Comparison of ENCODE assay signal across 38 cellular contexts in the genomic region with DNA sequence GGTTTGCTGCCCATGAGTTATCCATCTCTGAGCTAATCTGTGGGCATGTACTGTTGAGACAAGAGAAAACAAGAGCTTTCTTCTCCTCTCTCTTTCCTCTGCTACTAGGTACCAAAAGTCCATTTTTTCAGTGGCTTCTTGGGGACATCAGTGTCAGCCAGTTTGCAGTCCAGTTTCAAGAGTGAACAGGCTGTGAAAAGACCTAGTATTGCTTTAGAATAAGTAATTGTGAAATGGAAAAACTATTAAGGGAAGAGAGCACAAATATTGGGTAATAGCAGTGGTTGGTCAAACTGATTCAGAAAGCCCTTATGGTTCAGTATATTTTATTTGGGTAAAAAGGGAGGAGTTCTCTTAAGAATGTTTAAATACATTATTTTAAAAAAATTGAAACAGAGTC. TPM values are rescaled to one million over a fixed set of nuclear protein-coding genes. Genes with fewer than 3 reads are reported as not detected.
"Had no signal": no experiment of that assay in that cellular context is flagged by ENCODE, and none has a peak within 500 bp of the region (broad histone marks: within the 10 kb centered on the region; RNA-seq: fewer than 3 reads in every experiment).

No MANE protein-coding gene starts in this region.

- DNase-seq: activated CD4-positive, alpha-beta T cell treated with anti-CD3 and anti-CD28 coated beads, Interleukin-2, amount 10 ng/mL, durations not matched to agents 24 days and 14 days; activated CD4-positive, alpha-beta T cell treated with anti-CD3 and anti-CD28 coated beads, Interleukin-2, amount 50 U/mL, for 4 hours; activated CD4-positive, CD25-positive, alpha-beta regulatory T cell; activated CD8-positive, alpha-beta T cell treated with anti-CD3 and anti-CD28 coated beads for 36 hours; activated effector memory CD4-positive, alpha-beta T cell treated with anti-CD3 and anti-CD28 coated beads, Interleukin-2, amount 50 U/mL, for 16 hours; activated naive CD4-positive, alpha-beta T cell; activated naive CD4-positive, alpha-beta T cell treated with anti-CD3 and anti-CD28 coated beads, Interleukin-2, amount 50 U/mL, for 16 hours; activated naive CD8-positive, alpha-beta T cell treated with anti-CD3 and anti-CD28 coated beads for 36 hours; activated T-cell treated with anti-CD3 and anti-CD28 coated beads, Interleukin-2, amount 50 U/mL, for 1 hour; activated T-cell treated with anti-CD3 and anti-CD28 coated beads, Interleukin-2, amount 50 U/mL, for 72 hours; amniotic stem cell; aorta; brain microvascular endothelial cell; central memory CD4-positive, alpha-beta T cell; Kasumi-1; KG1; MG63; NCI-H1048; NCI-H1105 treated with DMSO at 0.1 percent for 48 hours; NCI-H1436; NCI-H1694; NCI-H1930; NCI-H2081 treated with DMSO at 0.1 percent for 48 hours; NCI-H226; NCI-H446 treated with DMSO at 0.1 percent for 48 hours; NCI-H524; PC-3; Peyer's patch; Right ventricle myocardium superior; SK-N-SH; SW 1271; T-helper 1 cell; T-helper 2 cell; T-helper 9 cell; WERI-Rb-1 had no signal

- H3K27ac ChIP-seq: brain microvascular endothelial cell, Peyer's patch, SJSA1, WERI-Rb-1 had no signal

- H3K27me3 ChIP-seq: brain microvascular endothelial cell, MG63, Peyer's patch had no signal

- H3K9me3 ChIP-seq: MG63, Peyer's patch, SJSA1, SK-N-SH had no signal

- H3K36me3 ChIP-seq: brain microvascular endothelial cell, MG63, Peyer's patch, SJSA1, WERI-Rb-1 had no signal

- H3K4me1 ChIP-seq: SJSA1 had no signal

- H3K4me3 ChIP-seq: MG63, Peyer's patch, SJSA1 had no signal

- ATAC-seq: activated CD8-positive, alpha-beta T cell treated with anti-CD3 and anti-CD28 coated beads for 36 hours; activated T-cell treated with anti-CD3 and anti-CD28 coated beads, Interleukin-2, amount 50 U/mL, for 72 hours; activated T-helper 17 cell treated with anti-CD3 and anti-CD28 coated beads, Interleukin-2, amount 50 U/mL, for 72 hours; PC-3 had no signal

RNA-seq across cellular contexts. Expression of gene MEP1B, which starts 33.0 kb away (rescaled TPM):
- total RNA-seq: activated CD4-positive, alpha-beta T cell treated with anti-CD3 and anti-CD28 coated beads, Interleukin-2, amount 10 ng/mL, durations not matched to agents 24 days and 14 days; activated CD8-positive, alpha-beta memory T cell treated with anti-CD3 and anti-CD28 coated beads for 36 hours; activated CD8-positive, alpha-beta T cell treated with anti-CD3 and anti-CD28 coated beads for 36 hours; activated T-cell treated with anti-CD3 and anti-CD28 coated beads, Interleukin-2, amount 50 U/mL, for 72 hours; aorta; PC-3; Right ventricle myocardium superior; SJSA1 had no signal
- polyA plus RNA-seq: SK-N-SH had no signal
